In the genomic region with DNA sequence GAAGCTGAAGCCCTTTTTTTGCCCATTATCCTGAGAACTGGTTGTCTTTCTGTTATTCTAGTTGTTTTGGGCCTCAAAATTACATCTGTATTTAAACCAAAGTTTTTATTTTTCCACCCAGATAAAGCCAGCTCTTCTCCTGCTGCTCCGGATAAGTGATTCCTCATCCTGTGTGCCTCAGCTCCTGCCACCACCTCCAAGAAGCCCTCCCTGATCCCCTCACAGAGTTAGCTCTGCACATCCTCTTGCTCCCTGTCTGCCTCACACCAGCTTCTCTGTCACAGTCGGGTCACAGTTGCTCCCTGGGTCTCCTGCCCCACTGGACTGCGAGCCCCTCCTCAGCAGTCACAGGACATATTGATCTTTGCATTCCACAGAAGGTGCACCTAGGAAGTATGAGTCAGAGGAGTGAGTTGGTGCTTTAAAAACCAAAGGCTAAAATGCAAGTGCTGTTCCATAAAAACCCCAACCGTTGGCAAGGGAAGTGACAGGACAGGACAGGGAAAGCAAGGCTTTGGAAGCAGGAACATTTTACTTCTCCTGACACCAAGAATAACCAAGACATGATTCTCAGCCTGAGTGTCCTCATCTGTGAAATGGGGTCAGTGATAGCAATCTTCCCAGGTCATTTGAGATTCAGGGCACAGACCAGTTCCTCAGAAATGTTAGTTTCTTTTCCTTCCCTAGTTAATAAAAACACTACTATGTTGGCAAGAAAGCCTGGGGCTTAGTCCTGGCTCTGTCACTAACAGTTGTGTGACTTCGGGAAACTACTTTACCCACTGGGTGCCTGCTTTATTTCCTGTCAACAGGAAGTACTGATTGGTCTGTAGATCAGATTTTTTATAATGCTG, we compare ENCODE assay signal across 10 cellular contexts. TPM values are rescaled to one million over a fixed set of nuclear protein-coding genes. Genes with fewer than 3 reads are reported as not detected.
DNase-seq lines count a peak whose midpoint lies in the region; ATAC-seq lines count a peak whose summit lies in the region.
"Had no signal": no experiment of that assay in that cellular context is flagged by ENCODE, and none has a peak within 500 bp of the region (broad histone marks: within the 10 kb centered on the region; RNA-seq: fewer than 3 reads in every experiment).

No MANE protein-coding gene starts in this region.

- in situ Hi-C loops in G401 (cut with HindIII; ENCODE audit: low sequenced_read_pairs) = no loop called here

- H3K36me3 Mint-ChIP-seq in activated T-helper 2 cell treated with anti-CD3 and anti-CD28 coated beads, Interferon-gamma antibody, Interleukin-2, Interleukin-4, amounts not matched to agents 10 μg/mL and 5 μg/mL and 100 μg/mL, durations not matched to agents 14 hours and 24 hours and 36 hours (ENCODE audit: low read depth) = no peaks in the 10 kb centered on the region

- peaks cover 23% of the 10 kb centered on the region for H3K27me3 Mint-ChIP-seq in activated T-helper 2 cell treated with anti-CD3 and anti-CD28 coated beads, Interferon-gamma antibody, Interleukin-2, Interleukin-4, amounts not matched to agents 10 μg/mL and 5 μg/mL and 100 μg/mL, durations not matched to agents 14 hours and 24 hours and 36 hours (ENCODE audit: low read depth)

- peaks cover 27% of the 10 kb centered on the region for H3K4me1 Mint-ChIP-seq in activated T-helper 2 cell treated with anti-CD3 and anti-CD28 coated beads, Interferon-gamma antibody, Interleukin-2, Interleukin-4, amounts not matched to agents 10 μg/mL and 5 μg/mL and 100 μg/mL, durations not matched to agents 14 hours and 24 hours and 36 hours (ENCODE audit: low read depth)

- H3K27ac Mint-ChIP-seq in activated T-helper 2 cell treated with anti-CD3 and anti-CD28 coated beads, Interferon-gamma antibody, Interleukin-2, Interleukin-4, amounts not matched to agents 10 μg/mL and 5 μg/mL and 100 μg/mL, durations not matched to agents 14 hours and 24 hours and 36 hours = no peak overlapping the region

- intact Hi-C loops in activated T-helper 2 cell treated with anti-CD3 and anti-CD28 coated beads, Interferon-gamma antibody, Interleukin-2, Interleukin-4, amounts not matched to agents 10 μg/mL and 5 μg/mL and 100 μg/mL, durations not matched to agents 14 hours and 24 hours and 36 hours (cut with micrococcal nuclease) = loop anchor here (5.0 to 10.0 kb wide), 4 partner anchors 36 to 392 kb away; partner anchors contain the start of genes EEPD1 and SEPTIN7

- no peak for ATAC-seq in GM18502 (IDR thresholded peaks at IDR 0.05; ENCODE audit: poor library complexity, unreplicated experiment)

- no peaks in the 10 kb centered on the region for H3K9me3 Mint-ChIP-seq in activated T-helper 2 cell treated with anti-CD3 and anti-CD28 coated beads, Interferon-gamma antibody, Interleukin-2, Interleukin-4, amounts not matched to agents 10 μg/mL and 5 μg/mL and 100 μg/mL, durations not matched to agents 14 hours and 24 hours and 36 hours

- peak; percentile 11 for DNase-seq in stimulated activated CD4-positive, alpha-beta T cell treated with anti-CD3 and anti-CD28 coated beads, Interleukin-15, amount 100 ng/mL, for 24 hours
- DNase-seq in stimulated activated CD4-positive, alpha-beta T cell treated with anti-CD3 and anti-CD28 coated beads, Interleukin-1b, Interleukin-23, amount 100 ng/mL, for 48 hours = no peak
- DNase-seq in activated T-helper 2 cell treated with anti-CD3 and anti-CD28 coated beads, Interferon-gamma antibody, Interleukin-2, Interleukin-4, amounts not matched to agents 10 μg/mL and 5 μg/mL and 100 μg/mL, durations not matched to agents 14 hours and 24 hours and 36 hours (ENCODE audit: low spot score) = no peak
- DNase-seq in kidney tubule cell (ENCODE audit: low spot score) (peak; percentile 78), C1 segment of cervical spinal cord (lab: John Stamatoyannopoulos, UW) (no peak), HuH-7.5 (ENCODE audit: low spot score) (no peak), G401 (ENCODE audit: low spot score) (no peak)
- DNase-seq: activated CD4-positive, alpha-beta T cell treated with anti-CD3 and anti-CD28 coated beads for 4 hours; ovary had no signal

- peak overlapping the region; percentile 13 for H3K4me3 Mint-ChIP-seq in activated T-helper 2 cell treated with anti-CD3 and anti-CD28 coated beads, Interferon-gamma antibody, Interleukin-2, Interleukin-4, amounts not matched to agents 10 μg/mL and 5 μg/mL and 100 μg/mL, durations not matched to agents 14 hours and 24 hours and 36 hours (ENCODE audit: low read depth)

RNA-seq across cellular contexts. Expression of gene EEPD1, which starts 36.5 kb away (rescaled TPM):
- total RNA-seq in activated T-helper 2 cell treated with anti-CD3 and anti-CD28 coated beads, Interferon-gamma antibody, Interleukin-2, Interleukin-4, amounts not matched to agents 10 μg/mL and 5 μg/mL and 100 μg/mL, durations not matched to agents 14 hours and 24 hours and 36 hours = 0.57 and 0.67 TPM in 2 replicates
- total RNA-seq in G401 (2014; rRNA removed; shearing (Covaris generic)) = 15.5 and 32.6 TPM in 2 replicates

Comparison
In these comparisons a context has a peak if more than half of its experiments do, and no peak if none do; other contexts are left out.
1. DNase-seq: peak in stimulated activated CD4-positive, alpha-beta T cell treated with anti-CD3 and anti-CD28 coated beads, Interleukin-15, amount 100 ng/mL, for 24 hours (single experiment) and kidney tubule cell (single experiment); none in stimulated activated CD4-positive, alpha-beta T cell treated with anti-CD3 and anti-CD28 coated beads, Interleukin-1b, Interleukin-23, amount 100 ng/mL, for 48 hours (single experiment), activated T-helper 2 cell treated with anti-CD3 and anti-CD28 coated beads, Interferon-gamma antibody, Interleukin-2, Interleukin-4, amounts not matched to agents 10 μg/mL and 5 μg/mL and 100 μg/mL, durations not matched to agents 14 hours and 24 hours and 36 hours (single experiment), C1 segment of cervical spinal cord (0 of 14), HuH-7.5 (single experiment) and G401 (single experiment).